Comparison of ENCODE assay signal across 17 cellular contexts in genomic region chr4:103499094-103499493, GRCh38.
DNase-seq lines count a peak whose midpoint lies in the region; ATAC-seq, FAIRE-seq and TF ChIP-seq lines count a peak whose summit lies in the region.
"Had no signal": no experiment of that assay in that cellular context is flagged by ENCODE, and none has a peak within 500 bp of the region (broad histone marks: within the 10 kb centered on the region; RNA-seq: fewer than 3 reads in every experiment).

No MANE protein-coding gene starts in this region.

- no peak for TF ChIP-seq POLR2A in HepG2 (IDR thresholded peaks at IDR 0.05; ENCODE audit: insufficient read depth in 1 of 2, low read depth in 2 of 2, low read length in 2 of 2)
- no peak for TF ChIP-seq POLR2A in right lobe of liver (IDR thresholded peaks at IDR 0.05)
- TF ChIP-seq POLR2A in NB4 (IDR thresholded peaks at IDR 0.05; ENCODE audit: extremely low read depth, insufficient read length) = no peak

- H4K20me1 ChIP-seq in HepG2 (ENCODE audit: insufficient read depth, low read length) = no peaks in the 10 kb centered on the region

- H3K27me3 ChIP-seq in HepG2 (ENCODE audit: control insufficient read depth in 1 of 2, insufficient read depth in 2 of 2, low read length in 2 of 2) = no peaks in the 10 kb centered on the region
- H3K27me3 ChIP-seq in right lobe of liver = no peaks in the 10 kb centered on the region
- no peaks in the 10 kb centered on the region for H3K27me3 ChIP-seq in endodermal cell (ENCODE audit: control insufficient read depth, insufficient read depth, low read length, poor library complexity, severe bottlenecking)
- H3K27me3 ChIP-seq: transverse colon had no signal

- H3K27ac ChIP-seq in HepG2 (ENCODE audit: extremely low read length, insufficient read depth, low read length) = no peak overlapping the region
- no peak overlapping the region for H3K27ac ChIP-seq in right lobe of liver
- H3K27ac ChIP-seq in endodermal cell (ENCODE audit: low read depth, low read length) = no peak overlapping the region
- H3K27ac ChIP-seq: transverse colon had no signal

- POLR2A ChIA-PET in HepG2 (lab: Yijun Ruan, JAX) = no interaction called here
- POLR2A ChIA-PET in HEK293T (lab: Yijun Ruan, JAX) = no interaction called here

- no peak for FAIRE-seq in HepG2 (lab: Jason Lieb, UNC)
- FAIRE-seq: frontal cortex had no signal

- H2AFZ ChIP-seq in HepG2 (ENCODE audit: low read length) = no peak overlapping the region

- TF ChIP-seq EP300 in HepG2 (IDR thresholded peaks at IDR 0.05; ENCODE audit: low read depth in 2 of 2, low read length in 2 of 2) (no peak), HepG2 (CRISPR knock-in tag; IDR thresholded peaks at IDR 0.05; ENCODE audit: borderline replicate concordance) (no peak)

- intact Hi-C loops in HepG2 (cut with micrococcal nuclease; ENCODE audit: unreplicated experiment) (loop anchor here (5.0 kb wide), 1 partner anchor 288 kb away; no protein-coding TSS in a partner anchor), right lobe of liver (cut with DNase I) (no loop called here)

- H3K9me3 ChIP-seq in HepG2 (ENCODE audit: low read length) (no peaks in the 10 kb centered on the region), right lobe of liver (no peaks in the 10 kb centered on the region), endodermal cell (ENCODE audit: control insufficient read depth, low read length) (peaks cover 7% of the 10 kb centered on the region)
- H3K9me3 ChIP-seq: transverse colon had no signal

- no TSS peak for BruUV-seq in HepG2 (replicated peaks; lab: Mats Ljungman, UMichigan)

- H3K4me3 ChIP-seq in HepG2 (replicated peaks in 1 of 3; ENCODE audit: insufficient read depth in 1 of 3, low read depth in 2 of 3, low read length in 3 of 3) (no peak overlapping the region), right lobe of liver (no peak overlapping the region), NB4 (ENCODE audit: low read depth, low read length) (no peak overlapping the region), endodermal cell (ENCODE audit: low read length) (no peak overlapping the region)
- H3K4me3 ChIP-seq: transverse colon had no signal

- DNase-seq in HepG2 (ENCODE audit: low spot score) = no peak
- no peak for DNase-seq in right lobe of liver
- DNase-seq in NB4 (ENCODE audit: low read depth) = peak; percentile 6
- no peak for DNase-seq in endodermal cell
- no peak for DNase-seq in COLO829 (ENCODE audit: low spot score)
- no peak for DNase-seq in superior temporal gyrus (ENCODE audit: extremely low spot score)
- DNase-seq in HEK293T (ENCODE audit: extremely low spot score) = no peak
- DNase-seq: ACHN; activated CD4-positive, alpha-beta T cell treated with anti-CD3 and anti-CD28 coated beads for 4 hours; activated T-cell treated with anti-CD3 and anti-CD28 coated beads, Interleukin-2, amount 50 U/mL, for 24 hours; kidney glomerular epithelial cell; MV-4-11; naive B cell; stimulated activated CD4-positive, alpha-beta T cell treated with anti-CD3 and anti-CD28 coated beads, Interleukin-1b, Interleukin-23, amount 100 ng/mL, for 48 hours; transverse colon had no signal

- CTCF ChIA-PET in HepG2 (lab: Yijun Ruan, JAX; ENCODE audit: low intra/inter-chr PET ratio, low total read pairs) = no interaction called here
- CTCF ChIA-PET in HEK293T (lab: Yijun Ruan, JAX) = no interaction called here

- H3K4me2 ChIP-seq in HepG2 (ENCODE audit: low read depth, low read length) = no peak overlapping the region

- H3K36me3 ChIP-seq in HepG2 (replicated peaks in 1 of 2; ENCODE audit: control insufficient read depth in 1 of 2, insufficient read depth in 2 of 2, low read length in 2 of 2) = no peaks in the 10 kb centered on the region
- no peaks in the 10 kb centered on the region for H3K36me3 ChIP-seq in right lobe of liver
- H3K36me3 ChIP-seq in endodermal cell (ENCODE audit: control insufficient read depth, insufficient read depth, low read length) = no peaks in the 10 kb centered on the region
- H3K36me3 ChIP-seq: transverse colon had no signal

- 30% methylated on average over 2 of the region's 2 CpGs for WGBS in HepG2 (ENCODE audit: low lambda C conversion rate)
- WGBS in right lobe of liver (ENCODE audit: insufficient coverage, low coverage, low lambda C conversion rate, missing lambda C conversion rate) = 93% methylated on average over 2 of the region's 2 CpGs
- WGBS in endodermal cell (ENCODE audit: insufficient coverage in 1 of 2, insufficient read length in 1 of 2), 2 experiments = 91% methylated on average over 2 of the region's 2 CpGs; no CpG with 5 or more reads in 1 of the 2 experiments

- no peak overlapping the region for H3K4me3 Mint-ChIP-seq in endodermal cell
- H3K4me3 Mint-ChIP-seq: activated T-cell treated with anti-CD3 and anti-CD28 coated beads, Interleukin-2, amount 50 U/mL, for 24 hours; naive B cell had no signal

- no peaks in the 10 kb centered on the region for H3K27me3 Mint-ChIP-seq in endodermal cell (ENCODE audit: insufficient read depth)
- H3K27me3 Mint-ChIP-seq: activated T-cell treated with anti-CD3 and anti-CD28 coated beads, Interleukin-2, amount 50 U/mL, for 24 hours; naive B cell had no signal

- peak; percentile 44; the same call in 1 of the 3 replicates for ATAC-seq in HepG2
- ATAC-seq in right lobe of liver = no peak
- no peak for ATAC-seq in GM18909 (IDR thresholded peaks at IDR 0.05; ENCODE audit: poor library complexity, unreplicated experiment)

- in situ Hi-C loops in HepG2 (cut with HindIII; ENCODE audit: extremely low pct_ligation_motif_present, low pct_unique_long_range_greater_than_20kb) = no loop called here

- no peak overlapping the region for H3K9ac ChIP-seq in HepG2 (ENCODE audit: insufficient read depth, low read depth, low read length)
- no peak overlapping the region for H3K9ac ChIP-seq in endodermal cell (ENCODE audit: extremely low read depth, low read length, poor library complexity, severe bottlenecking)

- H3K36me3 Mint-ChIP-seq in endodermal cell (ENCODE audit: low read depth) = no peaks in the 10 kb centered on the region
- H3K36me3 Mint-ChIP-seq: naive B cell had no signal

- H3K9me3 Mint-ChIP-seq in endodermal cell = no peaks in the 10 kb centered on the region

- TF ChIP-seq RAD21 in HepG2 (CRISPR knock-in tag; IDR thresholded peaks at IDR 0.05) = no peak

- H3K27ac Mint-ChIP-seq in endodermal cell = no peak overlapping the region
- H3K27ac Mint-ChIP-seq: naive B cell had no signal

- peaks cover 3% of the 10 kb centered on the region for H3K4me1 Mint-ChIP-seq in endodermal cell
- H3K4me1 Mint-ChIP-seq: naive B cell had no signal

- TF ChIP-seq CTCF in HepG2 (CRISPR knock-in tag; IDR thresholded peaks at IDR 0.05) (no peak), right lobe of liver (IDR thresholded peaks at IDR 0.05) (no peak), NB4 (IDR thresholded peaks at IDR 0.05; ENCODE audit: low read depth, low read length) (peak; percentile 8), endodermal cell (conservative IDR thresholded peaks at IDR 0.05) (peak; percentile 56)

- no peaks in the 10 kb centered on the region for H3K79me2 ChIP-seq in HepG2 (ENCODE audit: insufficient read depth, low read length)

- H3K4me1 ChIP-seq in HepG2 (ENCODE audit: insufficient read depth, low read length) (no peaks in the 10 kb centered on the region), right lobe of liver (no peaks in the 10 kb centered on the region), endodermal cell (ENCODE audit: control insufficient read depth, insufficient read depth, low read length) (no peaks in the 10 kb centered on the region)
- H3K4me1 ChIP-seq: transverse colon had no signal

TF ChIP-seq in HepG2, 621 proteins besides CTCF, POLR2A, EP300 and RAD21:
- TF ChIP-seq ZNF574 (CRISPR knock-in tag; IDR thresholded peaks at IDR 0.05) (peak; percentile 56), HMGA1 (CRISPR knock-in tag; conservative IDR thresholded peaks at IDR 0.05) (no peak)

TF ChIP-seq in HEK293T, 16 proteins besides CTCF, POLR2A, EP300 and RAD21:
- TF ChIP-seq NFRKB (IDR thresholded peaks at IDR 0.05) (no peak), ELF4 (IDR thresholded peaks at IDR 0.05) (no peak), TARDBP (IDR thresholded peaks at IDR 0.05) (no peak), CTBP1 (IDR thresholded peaks at IDR 0.05; ENCODE audit: borderline replicate concordance) (no peak), FOXA1 (IDR thresholded peaks at IDR 0.05) (no peak), ZNF384 (IDR thresholded peaks at IDR 0.05) (no peak), HDGF (IDR thresholded peaks at IDR 0.05; ENCODE audit: borderline replicate concordance) (no peak)

Comparison
In these comparisons a context has a peak if more than half of its experiments do, and no peak if none do; other contexts are left out.
1. CTCF ChIP-seq: peak in NB4 (single experiment) and endodermal cell (single experiment); none in HepG2 (single experiment) and right lobe of liver (0 of 4).